ENCODE assay signal across 24 cellular contexts in genomic region chr9:73121375-73121935, GRCh38.
"Had no signal": no experiment of that assay in that cellular context is flagged by ENCODE, and none has a peak within 500 bp of the region (broad histone marks: within the 10 kb centered on the region; RNA-seq: fewer than 3 reads in every experiment).

No MANE protein-coding gene starts in this region.

- H3K4me3 ChIP-seq: breast epithelium, heart right ventricle, left ventricle myocardium inferior, ovary, skin epidermis, thoracic aorta, uterus had no signal

- H3K27me3 ChIP-seq: breast epithelium, heart right ventricle, ovary, uterus had no signal

- H3K9me3 ChIP-seq: breast epithelium, heart right ventricle, left ventricle myocardium inferior, ovary, thoracic aorta, uterus had no signal

- H3K27ac ChIP-seq: breast epithelium, heart right ventricle, left ventricle myocardium inferior, ovary, skin epidermis, thoracic aorta, uterus had no signal

- H3K36me3 ChIP-seq: breast epithelium, heart right ventricle, left ventricle myocardium inferior, ovary, thoracic aorta, uterus had no signal

- H3K4me1 ChIP-seq: breast epithelium, heart right ventricle, left ventricle myocardium inferior, uterus had no signal

- ATAC-seq: activated CD8-positive, alpha-beta memory T cell treated with anti-CD3 and anti-CD28 coated beads, Interleukin-2, amount 10 ng/mL, durations not matched to agents 7 days and 5 days; activated CD8-positive, alpha-beta T cell treated with anti-CD3 and anti-CD28 coated beads, Interleukin-2, amount 10 ng/mL, durations not matched to agents 7 days and 5 days; heart right ventricle; sciatic nerve; T-helper 17 cell; WTC11 had no signal

- DNase-seq: activated CD4-positive, alpha-beta T cell treated with anti-CD3 and anti-CD28 coated beads for 1 hour; activated CD4-positive, alpha-beta T cell treated with anti-CD3 and anti-CD28 coated beads, Interleukin-2, amount 50 U/mL, for 1 hour; activated CD8-positive, alpha-beta memory T cell treated with anti-CD3 and anti-CD28 coated beads, Interleukin-2, amount 10 ng/mL, durations not matched to agents 7 days and 5 days; activated CD8-positive, alpha-beta T cell treated with anti-CD3 and anti-CD28 coated beads, Interleukin-2, amount 10 ng/mL, durations not matched to agents 7 days and 5 days; activated naive CD4-positive, alpha-beta T cell; activated T-cell treated with anti-CD3 and anti-CD28 coated beads, Interleukin-2, amount 50 U/mL, for 48 hours; effector CD4-positive, alpha-beta T cell; erythroblast; foreskin fibroblast; heart right ventricle; left ventricle myocardium inferior; nephron progenitor cell; ovary; retina; stimulated activated CD4-positive, alpha-beta T cell treated with anti-CD3 and anti-CD28 coated beads, Interleukin-12 subunit alpha, Interleukin-12 subunit beta, amount 100 ng/mL, for 4 hours; stimulated activated CD4-positive, alpha-beta T cell treated with anti-CD3 and anti-CD28 coated beads, Interleukin-4, amount 100 ng/mL, for 1 hour; T-helper 17 cell; T1000; uterus had no signal
